In the genomic region with DNA sequence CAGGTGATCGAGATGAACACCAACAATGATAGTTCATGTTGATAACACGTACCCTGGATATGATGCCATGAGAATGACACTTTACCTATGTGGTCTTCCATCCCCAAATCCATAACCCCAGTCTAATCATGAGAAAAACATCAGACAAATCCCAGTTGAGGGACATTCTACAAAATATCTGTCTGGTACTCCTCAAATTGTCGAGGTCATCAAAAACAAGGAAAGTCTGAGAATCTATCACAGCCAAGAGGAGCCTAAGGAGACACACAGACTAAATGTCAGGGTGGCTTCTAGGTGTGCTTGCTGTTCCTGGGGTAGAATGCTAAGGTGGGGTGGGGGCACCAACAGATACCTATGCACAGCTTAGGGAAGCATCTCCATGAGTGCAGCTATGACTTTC, we compare ENCODE assay signal across 8 cellular contexts.
"Had no signal": no experiment of that assay in that cellular context is flagged by ENCODE, and none has a peak within 500 bp of the region (broad histone marks: within the 10 kb centered on the region; RNA-seq: fewer than 3 reads in every experiment).

No MANE protein-coding gene starts in this region.

- H3K4me2 ChIP-seq: GM23338, KMS-11 had no signal

- H3K36me3 ChIP-seq: HAP-1 had no signal

- H2AFZ ChIP-seq: GM23338 had no signal

- ATAC-seq: GM23338, HCT116 had no signal

- DNase-seq: H7, HFFc6, KBM-7 had no signal

- H3K9ac ChIP-seq: KMS-11 had no signal

- H3K4me3 ChIP-seq: GM23338, HAP-1 had no signal

- H3K27ac ChIP-seq: KMS-11 had no signal

- FAIRE-seq: HTR-8/SVneo had no signal
